8 cellular contexts compared by ENCODE assay signal in the genomic region with DNA sequence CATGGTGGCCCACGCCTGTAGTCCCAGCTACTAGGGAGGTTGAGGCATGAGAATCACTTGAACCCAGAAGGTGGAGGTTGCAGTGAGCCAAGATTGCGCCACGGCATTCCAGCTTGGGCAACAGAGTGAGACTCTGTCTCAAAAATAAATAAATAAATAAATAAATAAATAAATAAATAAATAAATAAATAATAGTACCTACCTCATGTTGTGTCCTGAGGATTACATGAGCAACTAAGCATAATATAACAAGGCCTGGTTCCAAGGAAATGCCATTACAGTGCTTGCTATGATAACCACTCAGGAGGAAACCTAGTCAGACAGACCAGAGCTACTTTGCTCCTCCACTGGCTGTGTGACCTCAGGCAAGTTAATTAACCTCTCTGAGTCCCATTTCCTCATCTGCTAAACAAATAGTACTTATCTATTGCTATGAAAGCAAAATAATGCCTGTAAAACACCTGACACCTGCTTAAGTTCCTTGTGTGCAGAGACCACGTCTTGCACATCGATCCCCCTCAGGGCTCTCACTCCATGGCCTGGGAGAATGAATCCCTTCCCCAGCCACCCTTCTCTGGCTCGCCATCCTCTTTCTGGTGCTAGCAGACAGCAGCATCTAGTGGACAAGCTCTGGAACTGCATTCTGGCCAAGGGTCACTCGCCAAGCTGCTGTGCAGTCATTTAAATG. TPM values are rescaled to one million over a fixed set of nuclear protein-coding genes. Genes with fewer than 3 reads are reported as not detected.
DNase-seq lines count a peak whose midpoint lies in the region; ATAC-seq and TF ChIP-seq lines count a peak whose summit lies in the region.

No MANE protein-coding gene starts in this region.

- in situ Hi-C loops in GM23248 (cut with MboI) = no loop called here

- no peak overlapping the region for H3K27ac ChIP-seq in GM23248

- no peak overlapping the region for H3K4me2 ChIP-seq in GM23248 (ENCODE audit: unreplicated experiment)

- H3K79me2 ChIP-seq in GM23248 (ENCODE audit: insufficient read depth) = no peaks in the 10 kb centered on the region

- H2AFZ ChIP-seq in GM23248 = no peak overlapping the region

- H3K36me3 ChIP-seq in GM23248 (ENCODE audit: low read depth) = no peaks in the 10 kb centered on the region

- no peaks in the 10 kb centered on the region for H3K4me1 ChIP-seq in GM23248 (ENCODE audit: insufficient read depth)

- no peak; the same call in none of the 2 replicates for TF ChIP-seq CTCF in AG09319 (IDR thresholded peaks at IDR 0.05; ENCODE audit: low read depth, low read length)
- peak in 1 of 3 donors; percentile 86 for TF ChIP-seq CTCF in lower leg skin (IDR thresholded peaks at IDR 0.05)

- H3K9me3 ChIP-seq in GM23248 (ENCODE audit: low read depth) = no peaks in the 10 kb centered on the region

- H3K4me3 ChIP-seq in GM23248 = no peak overlapping the region
- H3K4me3 ChIP-seq in lower leg skin (ENCODE audit: low read depth, poor library complexity, severe bottlenecking) = no peak overlapping the region

- H3F3A ChIP-seq in GM23248 (ENCODE audit: insufficient read depth) = no peaks in the 10 kb centered on the region

- no peaks in the 10 kb centered on the region for H3K9me2 ChIP-seq in GM23248 (ENCODE audit: insufficient read depth)

- no peak overlapping the region for H3K9ac ChIP-seq in GM23248

- intact Hi-C loops in lower leg skin (cut with DNase I; ENCODE audit: low total_unique reads) = loop anchor here (10.0 kb wide), 1 partner anchor 152 kb away; no protein-coding TSS in a partner anchor

- H3K27me3 ChIP-seq in GM23248 (replicated peaks; ENCODE audit: insufficient read depth) = peaks cover 13% of the 10 kb centered on the region; the same call in 1 of the 2 replicates

- WGBS in GM23248 (ENCODE audit: low coverage in 1 of 2, low lambda C conversion rate in 2 of 2, missing lambda C conversion rate in 2 of 2), 2 experiments = 17 to 20% methylated on average over 7 of the region's 7 CpGs
- 34 to 35% methylated on average over 7 of the region's 7 CpGs for WGBS in lower leg skin, 2 donors

- DNase-seq in AG09319 (ENCODE audit: extremely low read depth, low read depth) (peak; percentile 32), GM23248 (peak; percentile 84), NCI-H446 treated with DMSO at 0.1 percent for 48 hours (lab: John Stamatoyannopoulos, UW) (peak; percentile 28), dedifferentiated amniotic fluid mesenchymal stem cell (ENCODE audit: extremely low spot score) (peak; percentile 58), lower leg skin (ENCODE audit: low spot score in 2 of 2) (peak; percentile 43 to 89)
- peak; percentile 34 for DNase-seq in stimulated activated CD8-positive, alpha-beta memory T cell treated with anti-CD3 and anti-CD28 coated beads, Interleukin-12 subunit alpha, Interleukin-12 subunit beta, amount 100 ng/mL, for 4 hours (ENCODE audit: low read depth)

- peak; percentile 59 to 67 for ATAC-seq in activated CD4-positive, CD25-positive, alpha-beta regulatory T cell treated with anti-CD3 and anti-CD28 coated beads, Interleukin-2, amount 50 U/mL, for 24 hours
- no peak for ATAC-seq in GM19035 (IDR thresholded peaks at IDR 0.05; ENCODE audit: unreplicated experiment)

- no peak for TF ChIP-seq POLR2A in lower leg skin (IDR thresholded peaks at IDR 0.05)

- no peaks in the 10 kb centered on the region for H4K20me1 ChIP-seq in GM23248 (ENCODE audit: insufficient read depth)

RNA-seq across cellular contexts. Expression of a gene that starts 7.5 kb away (rescaled TPM):
- 2.9 and 4.3 TPM in 2 replicates for total RNA-seq in GM23248 (2014; rRNA removed; shearing (Covaris generic))
- 1.0 and 1.2 TPM in 2 replicates for polyA plus RNA-seq in GM23248 (2016; fragmentation: Nextera tagmentation; extraction: Ambion mirVana)
- total RNA-seq in lower leg skin = 1 to 10 TPM; 1.8 to 8.7 (median 3.3) TPM

RNA-seq across cellular contexts. Expression of a gene that starts 37.8 kb away (rescaled TPM):
- total RNA-seq in GM23248 (2014; rRNA removed; shearing (Covaris generic)) = 13.5 and 18.9 TPM in 2 replicates
- polyA plus RNA-seq in GM23248 (2016; fragmentation: Nextera tagmentation; extraction: Ambion mirVana) = 2.4 and 3.1 TPM in 2 replicates
- total RNA-seq in lower leg skin = 10 to 100 TPM; 46.1 to 85.0 (median 54.0) TPM

Comparison
In these comparisons a context has a peak if more than half of its experiments do, and no peak if none do; other contexts are left out.
1. DNase-seq: peak in every context shown above with its lines; median percentile 84 in GM23248; 66 in lower leg skin; 58 in dedifferentiated amniotic fluid mesenchymal stem cell; 34 in stimulated activated CD8-positive, alpha-beta memory T cell treated with anti-CD3 and anti-CD28 coated beads, Interleukin-12 subunit alpha, Interleukin-12 subunit beta, amount 100 ng/mL, for 4 hours; 32 in AG09319; 28 in NCI-H446 treated with DMSO at 0.1 percent for 48 hours.